Comparison of ENCODE assay signal across 15 cellular contexts in genomic region chr10:10796061-10796773, GRCh38.
DNase-seq lines count a peak whose midpoint lies in the region; ATAC-seq and TF ChIP-seq lines count a peak whose summit lies in the region.
"Had no signal": no experiment of that assay in that cellular context is flagged by ENCODE, and none has a peak within 500 bp of the region (broad histone marks: within the 10 kb centered on the region; RNA-seq: fewer than 3 reads in every experiment).

No MANE protein-coding gene starts in this region.

- TF ChIP-seq POLR2A in esophagus squamous epithelium (IDR thresholded peaks at IDR 0.05) = no peak

- 49 to 68% methylated on average over 8 of the region's 8 CpGs for WGBS in esophagus squamous epithelium, 2 donors

- H2AFZ ChIP-seq in PC-9 = no peak overlapping the region

- BruUV-seq in PC-9 (replicated peaks; lab: Mats Ljungman, UMichigan) = no TSS peak

- H3K9me2 ChIP-seq in PC-9 (ENCODE audit: insufficient read depth) = no peaks in the 10 kb centered on the region

- no peaks in the 10 kb centered on the region for H3K9me3 ChIP-seq in PC-9 (ENCODE audit: insufficient read depth, low read depth)
- H3K9me3 ChIP-seq in esophagus squamous epithelium = no peaks in the 10 kb centered on the region
- no peaks in the 10 kb centered on the region for H3K9me3 ChIP-seq in mucosa of rectum (ENCODE audit: control insufficient read depth in 2 of 2, low read length in 2 of 2)
- H3K9me3 ChIP-seq in thoracic aorta = no peaks in the 10 kb centered on the region
- H3K9me3 ChIP-seq: SJSA1 had no signal

- POLR2A ChIA-PET in PC-9 (lab: Charles Lee; ENCODE audit: unreplicated experiment) = no interaction called here

- no peaks in the 10 kb centered on the region for H4K20me1 ChIP-seq in PC-9 (ENCODE audit: insufficient read depth)

- peak overlapping the region; percentile 90 for H3K4me2 ChIP-seq in PC-9

- no peak for TF ChIP-seq CTCF in PC-9 (conservative IDR thresholded peaks at IDR 0.05)
- no peak for TF ChIP-seq CTCF in esophagus squamous epithelium (IDR thresholded peaks at IDR 0.05)
- no peak for TF ChIP-seq CTCF in thoracic aorta (IDR thresholded peaks at IDR 0.05)

- intact Hi-C loops in PC-9 (cut with micrococcal nuclease; ENCODE audit: unreplicated experiment) = no loop called here
- intact Hi-C loops in esophagus squamous epithelium (cut with DNase I) = no loop called here

- H3K27ac ChIP-seq in PC-9 (peak overlapping the region; percentile 99; the same call in 1 of the 2 replicates), esophagus squamous epithelium (peak overlapping the region; percentile 21 to 93 (median 82)), mucosa of rectum (ENCODE audit: low read depth in 2 of 2, low read length in 2 of 2) (peak overlapping the region; percentile 65 to 67), thoracic aorta (peak overlapping the region; percentile 88 to 95)

- H3K4me1 ChIP-seq in PC-9 (replicated peaks; ENCODE audit: insufficient read depth) = peaks cover 65% of the 10 kb centered on the region
- H3K4me1 ChIP-seq in esophagus squamous epithelium = peaks cover 0 to 38% (median 8%) of the 10 kb centered on the region in 3 donors
- peaks cover 0 to 2% of the 10 kb centered on the region in 2 donors for H3K4me1 ChIP-seq in mucosa of rectum (ENCODE audit: control insufficient read depth in 2 of 2, insufficient read depth in 2 of 2, low read length in 2 of 2)
- H3K4me1 ChIP-seq in thoracic aorta (ENCODE audit: control insufficient read depth in 1 of 2, low read depth in 2 of 2) = peaks cover 14 to 58% of the 10 kb centered on the region in 2 donors

- DNase-seq in PC-9 (no peak), esophagus squamous epithelium (lab: John Stamatoyannopoulos, UW) (no peak), thoracic aorta (ENCODE audit: low spot score) (no peak), KG1 (lab: John Stamatoyannopoulos, UW) (no peak), OCI-M1 (lab: John Stamatoyannopoulos, UW) (no peak), T-helper 2 cell (no peak)
- DNase-seq: CD8-positive, alpha-beta T cell; NCI-H524; nephron progenitor cell; stimulated activated CD4-positive, alpha-beta T cell treated with anti-CD3 and anti-CD28 coated beads, Interleukin-4, amount 100 ng/mL, for 4 hours had no signal

- peaks cover 6% of the 10 kb centered on the region; the same call in 1 of the 2 replicates for H3K36me3 ChIP-seq in PC-9 (ENCODE audit: low read depth)
- H3K36me3 ChIP-seq in esophagus squamous epithelium = no peaks in the 10 kb centered on the region
- H3K36me3 ChIP-seq in mucosa of rectum (ENCODE audit: control insufficient read depth in 2 of 2, insufficient read depth in 2 of 2, low read length in 2 of 2) = no peaks in the 10 kb centered on the region
- no peaks in the 10 kb centered on the region for H3K36me3 ChIP-seq in thoracic aorta

- ATAC-seq in thoracic aorta (ENCODE audit: insufficient number of reproducible peaks, low FRiP score, low read depth) (peak; percentile 40), HG03442 (IDR thresholded peaks at IDR 0.05; ENCODE audit: unreplicated experiment) (no peak)
- ATAC-seq: activated CD4-positive, CD25-positive, alpha-beta regulatory T cell treated with anti-CD3 and anti-CD28 coated beads, Interleukin-2, amount 50 U/mL, for 24 hours; CD8-positive, alpha-beta T cell; HCT116 had no signal

- CTCF ChIA-PET in PC-9 (lab: Charles Lee) = no interaction called here

- no peak overlapping the region for H3K4me3 ChIP-seq in PC-9
- peak overlapping the region in 3 of 4 donors; percentile 5 to 56 (median 7) for H3K4me3 ChIP-seq in esophagus squamous epithelium
- peak overlapping the region in 1 of 2 donors; percentile 32 for H3K4me3 ChIP-seq in mucosa of rectum (ENCODE audit: low read length in 2 of 2)
- H3K4me3 ChIP-seq in thoracic aorta = peak overlapping the region; percentile 63
- H3K4me3 ChIP-seq: SJSA1 had no signal

- no peak overlapping the region for H3K9ac ChIP-seq in mucosa of rectum (ENCODE audit: low read depth in 1 of 2, low read length in 2 of 2)

- peaks cover 4% of the 10 kb centered on the region for H3K79me2 ChIP-seq in PC-9 (ENCODE audit: low read depth)

- no peaks in the 10 kb centered on the region for H3K27me3 ChIP-seq in PC-9 (ENCODE audit: insufficient read depth, low read depth)
- H3K27me3 ChIP-seq in esophagus squamous epithelium = no peaks in the 10 kb centered on the region
- no peaks in the 10 kb centered on the region for H3K27me3 ChIP-seq in mucosa of rectum (ENCODE audit: control insufficient read depth in 2 of 2, insufficient read depth in 2 of 2, low read length in 2 of 2)
- no peaks in the 10 kb centered on the region for H3K27me3 ChIP-seq in thoracic aorta (replicated peaks; ENCODE audit: insufficient read depth)
- H3K27me3 ChIP-seq: SJSA1 had no signal

- peaks cover 36% of the 10 kb centered on the region for H3F3A ChIP-seq in PC-9 (ENCODE audit: insufficient read depth, low read depth)
